ENCODE assay signal across 8 cellular contexts in genomic region chr2:55693181-55694125, GRCh38. TPM values are rescaled to one million over a fixed set of nuclear protein-coding genes. Genes with fewer than 3 reads are reported as not detected.
A peak's percentile ranks its signal among the peaks of the same experiment; 100 is the strongest.
DNase-seq lines count a peak whose midpoint lies in the region; ATAC-seq and TF ChIP-seq lines count a peak whose summit lies in the region.

PNPT1 (minus strand) TSS chr2:55693844; CDS start chr2:55693823, 21 bp downstream.

- no peaks in the 10 kb centered on the region for H3K27me3 ChIP-seq in BE2C

- no peak for TF ChIP-seq CTCF in BE2C (IDR thresholded peaks at IDR 0.05; ENCODE audit: low read depth, low read length)

- DNase-seq in BE2C, result peak; percentile 88
- DNase-seq in GM19240 (ENCODE audit: insufficient read length, low spot score), result peak; percentile 96
- DNase-seq in NCI-H526 (lab: John Stamatoyannopoulos, UW), result peak; percentile 90 to 97
- DNase-seq in activated CD4-positive, alpha-beta T cell treated with anti-CD3 and anti-CD28 coated beads for 48 hours, result peak; percentile 96
- peak; percentile 32 for DNase-seq in cortex of kidney (lab: John Stamatoyannopoulos, UW)
- peak; percentile 98 for DNase-seq in left kidney (ENCODE audit: low read depth, low spot score)
- peak; percentile 95 for DNase-seq in stimulated activated CD4-positive, alpha-beta T cell treated with anti-CD3 and anti-CD28 coated beads, Interleukin-2, amount 100 ng/mL, for 24 hours

- 0 out of 2 replicates have a peak, but pooled peaks cover 2% of the 10 kb centered on the region for H3K36me3 ChIP-seq in BE2C

- H3K9me3 ChIP-seq in BE2C, result no peaks in the 10 kb centered on the region

- peak within 1 kb of the TSS; percentile 91 for H3K4me3 ChIP-seq in BE2C (ENCODE audit: low read depth, low read length)

- ATAC-seq in HG03460 (IDR thresholded peaks at IDR 0.05; ENCODE audit: unreplicated experiment), result peak; percentile 100

- H3K4me1 ChIP-seq in BE2C, result no peaks in the 10 kb centered on the region

RNA-seq across cellular contexts. Expression of gene PNPT1, which starts in this region (rescaled TPM):
- polyA plus RNA-seq in BE2C (2012; ENCODE audit: insufficient read depth, insufficient read length, low read depth), result 35.9 TPM

Comparison
In these comparisons a context has a peak if more than half of its experiments do, and no peak if none do; other contexts are left out.
1. Peak in every context shown above with its lines: DNase-seq, ATAC-seq and H3K4me3 ChIP-seq.
2. DNase-seq: peak in every context shown above with its lines; median percentile 98 in left kidney; 96 in GM19240; 96 in activated CD4-positive, alpha-beta T cell treated with anti-CD3 and anti-CD28 coated beads for 48 hours; 95 in stimulated activated CD4-positive, alpha-beta T cell treated with anti-CD3 and anti-CD28 coated beads, Interleukin-2, amount 100 ng/mL, for 24 hours; 94 in NCI-H526; 88 in BE2C; 32 in cortex of kidney.